ENCODE assay signal across 1 cellular context in genomic region chr6:155444120-155444917, GRCh38.
TF ChIP-seq lines count a peak whose summit lies in the region.

No MANE protein-coding gene starts in this region.

TF ChIP-seq in HepG2, 621 proteins besides CTCF, POLR2A, EP300 and RAD21 (continued from another document):
- peak; percentile 94 for TF ChIP-seq ARID3A (IDR thresholded peaks at IDR 0.05; ENCODE audit: low read depth, low read length)
- peak; percentile 79; the same call in 1 of the 2 replicates for TF ChIP-seq DPF2 (CRISPR knock-in tag; IDR thresholded peaks at IDR 0.05; ENCODE audit: borderline replicate concordance, low read depth)
- no peak for TF ChIP-seq ZFY (CRISPR knock-in tag; IDR thresholded peaks at IDR 0.05)
- TF ChIP-seq ISX (CRISPR knock-in tag; conservative IDR thresholded peaks at IDR 0.05): no peak
- no peak for TF ChIP-seq THAP8 (CRISPR knock-in tag; IDR thresholded peaks at IDR 0.05; ENCODE audit: borderline replicate concordance)
- TF ChIP-seq NR3C1 (CRISPR knock-in tag; IDR thresholded peaks at IDR 0.05): no peak
- no peak for TF ChIP-seq RNF219 (CRISPR knock-in tag; IDR thresholded peaks at IDR 0.05)
- no peak for TF ChIP-seq MZF1 (CRISPR knock-in tag; IDR thresholded peaks at IDR 0.05; ENCODE audit: borderline replicate concordance)
- TF ChIP-seq HCFC1 (IDR thresholded peaks at IDR 0.05; ENCODE audit: low read depth, low read length): no peak
- peak; percentile 76 for TF ChIP-seq XRCC5 (optimal IDR thresholded peaks at IDR 0.05; ENCODE audit: low read length)
- TF ChIP-seq ZNF558 (CRISPR knock-in tag; IDR thresholded peaks at IDR 0.05; ENCODE audit: borderline replicate concordance): no peak
- no peak for TF ChIP-seq SRSF4 (IDR thresholded peaks at IDR 0.05; ENCODE audit: low read depth, low read length, poor library complexity, severe bottlenecking)
- peak; percentile 35; the same call in 1 of the 2 replicates for TF ChIP-seq HNF1A (IDR thresholded peaks at IDR 0.05; ENCODE audit: low read depth)
- TF ChIP-seq HNF1A (CRISPR knock-in tag; IDR thresholded peaks at IDR 0.05; ENCODE audit: borderline replicate concordance): peak; percentile 94; the same call in 1 of the 2 replicates
- TF ChIP-seq ONECUT2 (CRISPR knock-in tag; IDR thresholded peaks at IDR 0.05): peak; percentile 70
- no peak for TF ChIP-seq ZNF101 (CRISPR knock-in tag; IDR thresholded peaks at IDR 0.05; ENCODE audit: borderline replicate concordance, low read depth)
- TF ChIP-seq MED8 (CRISPR knock-in tag; IDR thresholded peaks at IDR 0.05; ENCODE audit: insufficient replicate concordance): peak; percentile 98
- no peak for TF ChIP-seq TBL1XR1 (IDR thresholded peaks at IDR 0.05; ENCODE audit: borderline replicate concordance, low read length, partially characterized antibody)
- TF ChIP-seq SNAPC4 (CRISPR knock-in tag; IDR thresholded peaks at IDR 0.05): no peak
- TF ChIP-seq PLSCR1 (CRISPR knock-in tag; IDR thresholded peaks at IDR 0.05; ENCODE audit: borderline replicate concordance): no peak
- TF ChIP-seq ZNF136 (CRISPR knock-in tag; IDR thresholded peaks at IDR 0.05; ENCODE audit: low read depth): no peak; the same call in 1 of the 2 replicates
TF ChIP-seq in HepG2: peak in this region for 244.
